In the genomic region with DNA sequence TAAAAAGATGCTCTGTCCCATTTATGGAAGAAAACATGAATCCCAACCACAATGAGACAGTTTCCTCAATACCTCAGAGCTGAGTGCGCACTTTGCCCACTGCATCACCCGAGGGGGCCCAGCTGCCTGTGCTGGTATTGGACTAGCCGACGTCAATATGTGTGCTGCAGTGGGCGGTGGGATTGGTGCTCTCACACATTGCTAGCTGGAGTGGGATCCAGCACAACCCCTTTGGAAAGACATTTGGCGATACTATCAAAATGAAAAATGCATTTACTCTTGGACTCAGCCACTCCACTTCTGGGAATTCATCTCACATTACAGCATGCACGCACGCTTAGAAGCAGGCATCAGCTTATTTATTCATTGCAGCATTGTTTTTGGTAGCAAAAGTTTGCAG, we compare ENCODE assay signal across 30 cellular contexts.
DNase-seq lines count a peak whose midpoint lies in the region; FAIRE-seq and TF ChIP-seq lines count a peak whose summit lies in the region.
"Had no signal": no experiment of that assay in that cellular context is flagged by ENCODE, and none has a peak within 500 bp of the region (broad histone marks: within the 10 kb centered on the region; RNA-seq: fewer than 3 reads in every experiment).

No MANE protein-coding gene starts in this region.

- no peaks in the 10 kb centered on the region for H4K20me1 ChIP-seq in astrocyte (ENCODE audit: insufficient read depth, low read length)
- H4K20me1 ChIP-seq in hepatocyte (ENCODE audit: insufficient read depth, poor library complexity, severe bottlenecking) = no peaks in the 10 kb centered on the region

- no peak for TF ChIP-seq POLR2A in stomach (IDR thresholded peaks at IDR 0.05)

- H3K4me2 ChIP-seq in astrocyte (ENCODE audit: low read length) (peak overlapping the region; percentile 24), hepatocyte (peak overlapping the region; percentile 9)
- H3K4me2 ChIP-seq: SK-N-SH had no signal

- H2AFZ ChIP-seq in astrocyte (ENCODE audit: low read depth, low read length) (no peak overlapping the region), hepatocyte (no peak overlapping the region)

- H3K36me3 ChIP-seq in astrocyte (ENCODE audit: insufficient read depth, low read length) = no peaks in the 10 kb centered on the region
- H3K36me3 ChIP-seq in hepatocyte (replicated peaks; ENCODE audit: insufficient read depth, low read depth) = no peaks in the 10 kb centered on the region
- H3K36me3 ChIP-seq in stomach = no peaks in the 10 kb centered on the region

- DNase-seq in ELR (ENCODE audit: low read depth) = peak; percentile 13
- DNase-seq in astrocyte (ENCODE audit: low read depth) = peak; percentile 84
- no peak for DNase-seq in hepatocyte (ENCODE audit: low spot score)
- DNase-seq in stomach = peak; percentile 24
- DNase-seq in NCI-H2196 (lab: John Stamatoyannopoulos, UW; ENCODE audit: unreplicated experiment) = no peak
- no peak for DNase-seq in AML-193 (lab: John Stamatoyannopoulos, UW)
- no peak for DNase-seq in endothelial cell (ENCODE audit: low spot score)
- DNase-seq: activated CD4-positive, alpha-beta T cell treated with anti-CD3 and anti-CD28 coated beads for 1 hour; activated CD8-positive, alpha-beta T cell treated with anti-CD3 and anti-CD28 coated beads, Interleukin-2, amount 10 ng/mL, durations not matched to agents 7 days and 5 days; activated gamma-delta T cell treated with Interleukin-2 at 50 U/mL for 16 hours; activated T-cell treated with anti-CD3 and anti-CD28 coated beads for 4 hours; CD4-positive, alpha-beta T cell; foreskin melanocyte; GOT3; left cardiac atrium; naive B cell; NCI-H146; occipital lobe; SK-N-SH; small intestine; stimulated activated CD4-positive, alpha-beta T cell treated with anti-CD3 and anti-CD28 coated beads, Interleukin-2, amount 100 ng/mL, for 24 hours; trophoblast cell had no signal

- H3K4me1 Mint-ChIP-seq in astrocyte (ENCODE audit: low read depth, unreplicated experiment) (peaks cover 5% of the 10 kb centered on the region), endothelial cell (ENCODE audit: unreplicated experiment) (no peaks in the 10 kb centered on the region)
- H3K4me1 Mint-ChIP-seq: memory B cell, naive B cell had no signal

- peaks cover 51% of the 10 kb centered on the region for H3K27me3 Mint-ChIP-seq in astrocyte (ENCODE audit: low read depth, unreplicated experiment)
- H3K27me3 Mint-ChIP-seq in endothelial cell (ENCODE audit: unreplicated experiment) = no peaks in the 10 kb centered on the region

- H3K4me3 Mint-ChIP-seq in astrocyte (ENCODE audit: unreplicated experiment) (no peak overlapping the region), endothelial cell (ENCODE audit: unreplicated experiment) (no peak overlapping the region)
- H3K4me3 Mint-ChIP-seq: activated CD8-positive, alpha-beta T cell treated with anti-CD3 and anti-CD28 coated beads, Interleukin-2, amount 10 ng/mL, durations not matched to agents 7 days and 5 days; CD4-positive, alpha-beta T cell; memory B cell; naive B cell; T-helper 1 cell treated with Interleukin-12 subunit alpha and Interleukin-12 subunit beta and Interleukin-4 antibody, amounts not matched to agents 30 μg/mL and 1 μg/mL, for 36 hours had no signal

- no peak overlapping the region for H3K27ac ChIP-seq in astrocyte (ENCODE audit: low read depth, low read length)
- H3K27ac ChIP-seq in hepatocyte = peak overlapping the region; percentile 89
- peak overlapping the region; percentile 54 to 86 (median 70) for H3K27ac ChIP-seq in stomach
- H3K27ac ChIP-seq: epithelial cell of prostate, HL-60 had no signal

- H3K36me3 Mint-ChIP-seq in astrocyte (ENCODE audit: low read depth, unreplicated experiment) = no peaks in the 10 kb centered on the region
- H3K36me3 Mint-ChIP-seq in endothelial cell (ENCODE audit: low read depth, unreplicated experiment) = no peaks in the 10 kb centered on the region
- H3K36me3 Mint-ChIP-seq: brain, memory B cell, naive B cell had no signal

- no peak overlapping the region for H3K27ac Mint-ChIP-seq in astrocyte (ENCODE audit: unreplicated experiment)
- no peak overlapping the region for H3K27ac Mint-ChIP-seq in endothelial cell (ENCODE audit: unreplicated experiment)
- H3K27ac Mint-ChIP-seq: activated CD8-positive, alpha-beta T cell treated with anti-CD3 and anti-CD28 coated beads, Interleukin-2, amount 10 ng/mL, durations not matched to agents 7 days and 5 days; CD4-positive, alpha-beta T cell; memory B cell; naive B cell; T-helper 1 cell treated with Interleukin-12 subunit alpha and Interleukin-12 subunit beta and Interleukin-4 antibody, amounts not matched to agents 30 μg/mL and 1 μg/mL, for 36 hours had no signal

- no peak overlapping the region for H3K9ac ChIP-seq in astrocyte (ENCODE audit: low read length)
- H3K9ac ChIP-seq: SK-N-SH had no signal

- no peak overlapping the region for H3K4me3 ChIP-seq in astrocyte (ENCODE audit: insufficient read depth, low read depth, low read length)
- no peak overlapping the region for H3K4me3 ChIP-seq in hepatocyte
- H3K4me3 ChIP-seq in stomach = no peak overlapping the region

- TF ChIP-seq CTCF in astrocyte (IDR thresholded peaks at IDR 0.05; ENCODE audit: insufficient read depth, low read depth, low read length) = no peak
- no peak for TF ChIP-seq CTCF in hepatocyte (IDR thresholded peaks at IDR 0.05; ENCODE audit: poor library complexity)
- no peak for TF ChIP-seq CTCF in stomach (IDR thresholded peaks at IDR 0.05)
- no peak for TF ChIP-seq CTCF in endothelial cell (IDR thresholded peaks at IDR 0.05; ENCODE audit: unreplicated experiment)

- H3K27me3 ChIP-seq in astrocyte (ENCODE audit: insufficient read depth, low read length) (peaks cover 6% of the 10 kb centered on the region), hepatocyte (no peaks in the 10 kb centered on the region), stomach (peaks cover 0 to 24% (median 0%) of the 10 kb centered on the region in 3 donors)

- H3K9me3 Mint-ChIP-seq in astrocyte (ENCODE audit: unreplicated experiment) = no peaks in the 10 kb centered on the region
- no peaks in the 10 kb centered on the region for H3K9me3 Mint-ChIP-seq in endothelial cell (ENCODE audit: unreplicated experiment)
- H3K9me3 Mint-ChIP-seq: CD4-positive, alpha-beta T cell; memory B cell; T-helper 1 cell treated with Interleukin-12 subunit alpha and Interleukin-12 subunit beta and Interleukin-4 antibody, amounts not matched to agents 30 μg/mL and 1 μg/mL, for 36 hours had no signal

- H3K79me2 ChIP-seq in astrocyte (ENCODE audit: insufficient read depth, low read length) (no peaks in the 10 kb centered on the region), hepatocyte (no peaks in the 10 kb centered on the region)

- FAIRE-seq in astrocyte (lab: Jason Lieb, UNC) = no peak
- FAIRE-seq: D721Med, GM12891, small intestine, TTC549 had no signal

- 75% methylated on average over 8 of the region's 8 CpGs for WGBS in hepatocyte (ENCODE audit: low lambda C conversion rate, missing lambda C conversion rate)
- 66 to 84% (median 78%) methylated on average over 8 of the region's 8 CpGs for WGBS in stomach, 5 donors

- H3K4me1 ChIP-seq in astrocyte (ENCODE audit: insufficient read depth, low read length) (peaks cover 17% of the 10 kb centered on the region), hepatocyte (ENCODE audit: insufficient read depth) (peaks cover 44% of the 10 kb centered on the region), stomach (peaks cover 0 to 6% (median 3%) of the 10 kb centered on the region in 4 donors)

- no peaks in the 10 kb centered on the region for H3K9me2 ChIP-seq in hepatocyte (replicated peaks; ENCODE audit: insufficient read depth)
- H3K9me2 ChIP-seq: SK-N-SH had no signal

- no peaks in the 10 kb centered on the region for H3K9me3 ChIP-seq in astrocyte (ENCODE audit: insufficient read depth, low read depth, low read length)
- no peaks in the 10 kb centered on the region for H3K9me3 ChIP-seq in hepatocyte (ENCODE audit: low read depth)
- H3K9me3 ChIP-seq in stomach = no peaks in the 10 kb centered on the region
- H3K9me3 ChIP-seq: SK-N-SH had no signal

- TF ChIP-seq EP300 in stomach (IDR thresholded peaks at IDR 0.05) = no peak

- intact Hi-C loops in stomach (cut with DNase I; ENCODE audit: low total_unique reads) = no loop called here

Comparison
In these comparisons a context has a peak if more than half of its experiments do, and no peak if none do; other contexts are left out.
1. DNase-seq: peak in ELR (single experiment), astrocyte (single experiment) and stomach (single experiment); none in hepatocyte (single experiment), NCI-H2196 (single experiment), AML-193 (0 of 2) and endothelial cell (single experiment).